Comparison of ENCODE assay signal across 8 cellular contexts in genomic region chr12:56839489-56840442, GRCh38.
DNase-seq lines count a peak whose midpoint lies in the region; ATAC-seq and TF ChIP-seq lines count a peak whose summit lies in the region.

No MANE protein-coding gene starts in this region.

- no peak for TF ChIP-seq EP300 in tibial nerve (IDR thresholded peaks at IDR 0.05)

- H3K4me3 Mint-ChIP-seq in CD14-positive monocyte (no peak overlapping the region), memory B cell (no peak overlapping the region)

- no peaks in the 10 kb centered on the region for H3K36me3 Mint-ChIP-seq in CD14-positive monocyte
- H3K36me3 Mint-ChIP-seq in memory B cell, result no peaks in the 10 kb centered on the region

- no peaks in the 10 kb centered on the region for H3K9me3 ChIP-seq in RWPE2 (ENCODE audit: severe bottlenecking)
- H3K9me3 ChIP-seq in colonic mucosa, result no peaks in the 10 kb centered on the region
- H3K9me3 ChIP-seq in tibial nerve, result no peaks in the 10 kb centered on the region

- H3K36me3 ChIP-seq in H7 (replicated peaks; ENCODE audit: control insufficient read depth, insufficient read depth, low read length) (no peaks in the 10 kb centered on the region), RWPE2 (ENCODE audit: low read depth) (no peaks in the 10 kb centered on the region), colonic mucosa (no peaks in the 10 kb centered on the region), tibial nerve (no peaks in the 10 kb centered on the region)

- H3K9me3 Mint-ChIP-seq in CD14-positive monocyte, result peaks cover 0 to 2% (median 0%) of the 10 kb centered on the region in 7 donors
- no peaks in the 10 kb centered on the region for H3K9me3 Mint-ChIP-seq in memory B cell

- H3K27ac Mint-ChIP-seq in CD14-positive monocyte (no peak overlapping the region), memory B cell (no peak overlapping the region)

- TF ChIP-seq POLR2A in tibial nerve (IDR thresholded peaks at IDR 0.05), result no peak

- H3K27me3 Mint-ChIP-seq in CD14-positive monocyte (ENCODE audit: low read depth in 3 of 3) (peaks cover 3 to 17% (median 15%) of the 10 kb centered on the region in 3 donors), memory B cell (peaks cover 14% of the 10 kb centered on the region)

- intact Hi-C loops in CD14-positive monocyte (cut with micrococcal nuclease), result no loop called here
- intact Hi-C loops in colonic mucosa (cut with DNase I), result loop anchor here (2.0 to 10.0 kb wide), 2 partner anchors 147 to 275 kb away; partner anchors contain the start of gene STAT6

- WGBS in tibial nerve, 2 donors, result 42 to 44% methylated on average over 2 of the region's 2 CpGs

- no peak overlapping the region for H3K9ac ChIP-seq in colonic mucosa (ENCODE audit: low read depth in 2 of 2, low read length in 2 of 2)

- DNase-seq in CD14-positive monocyte (ENCODE audit: low spot score) (no peak), H7 (peak; percentile 53), RWPE2 (ENCODE audit: low spot score) (peak; percentile 64), colonic mucosa (peak; percentile 53), memory B cell (ENCODE audit: low spot score in 2 of 2) (peak; percentile 11 to 15), tibial nerve (ENCODE audit: low spot score in 2 of 2) (peak in 1 of 2 donors; percentile 8), NCI-H187 treated with DMSO at 0.1 percent for 48 hours (lab: John Stamatoyannopoulos, UW) (no peak)

- H3K27me3 ChIP-seq in H7 (ENCODE audit: control insufficient read depth, insufficient read depth, low read length), result no peaks in the 10 kb centered on the region
- H3K27me3 ChIP-seq in RWPE2 (ENCODE audit: insufficient read depth, poor library complexity, severe bottlenecking), result no peaks in the 10 kb centered on the region
- no peaks in the 10 kb centered on the region for H3K27me3 ChIP-seq in colonic mucosa
- no peaks in the 10 kb centered on the region for H3K27me3 ChIP-seq in tibial nerve

- TF ChIP-seq CTCF in CD14-positive monocyte (IDR thresholded peaks at IDR 0.05), result peak; percentile 62
- peak; percentile 73 for TF ChIP-seq CTCF in RWPE2 (IDR thresholded peaks at IDR 0.05; ENCODE audit: poor library complexity, severe bottlenecking)
- TF ChIP-seq CTCF in colonic mucosa (IDR thresholded peaks at IDR 0.05), result peak; percentile 27
- TF ChIP-seq CTCF in tibial nerve (IDR thresholded peaks at IDR 0.05), result peak in 3 of 5 experiments; percentile 24 to 45 (median 30)

- no peak overlapping the region for H3K27ac ChIP-seq in RWPE2 (ENCODE audit: poor library complexity, severe bottlenecking)
- no peak overlapping the region for H3K27ac ChIP-seq in colonic mucosa
- H3K27ac ChIP-seq in tibial nerve, result no peak overlapping the region

- peaks cover 23% of the 10 kb centered on the region for H3K4me1 ChIP-seq in RWPE2 (ENCODE audit: insufficient read depth, poor library complexity, severe bottlenecking)
- H3K4me1 ChIP-seq in colonic mucosa, result no peaks in the 10 kb centered on the region
- H3K4me1 ChIP-seq in tibial nerve, result peaks cover 0 to 18% (median 5%) of the 10 kb centered on the region in 4 donors

- ATAC-seq in RWPE2 (ENCODE audit: low read depth) (peak; percentile 48), memory B cell (ENCODE audit: low read depth) (peak; percentile 37), HG02623 (IDR thresholded peaks at IDR 0.05; ENCODE audit: unreplicated experiment) (no peak)

- H3K4me1 Mint-ChIP-seq in CD14-positive monocyte (peaks cover 10% of the 10 kb centered on the region), memory B cell (peaks cover 13% of the 10 kb centered on the region)

- H3K4me3 ChIP-seq in H7 (ENCODE audit: insufficient read depth, low read depth, low read length) (no peak overlapping the region), RWPE2 (ENCODE audit: severe bottlenecking) (no peak overlapping the region), colonic mucosa (no peak overlapping the region), tibial nerve (no peak overlapping the region)

Comparison
In these comparisons a context has a peak if more than half of its experiments do, and no peak if none do; other contexts are left out.
1. DNase-seq: peak in H7 (single experiment), RWPE2 (single experiment), colonic mucosa (single experiment) and memory B cell (2 of 2); none in CD14-positive monocyte (single experiment) and NCI-H187 treated with DMSO at 0.1 percent for 48 hours (single experiment).
2. Peak in every context shown above with its lines, with median percentiles within 50 percentile points of each other: CTCF ChIP-seq.